16 cellular contexts compared by ENCODE assay signal in genomic region chr5:82046268-82046621, GRCh38.
A peak's percentile ranks its signal among the peaks of the same experiment; 100 is the strongest.
DNase-seq lines count a peak whose midpoint lies in the region; ATAC-seq lines count a peak whose summit lies in the region.
"Had no signal": no experiment of that assay in that cellular context is flagged by ENCODE, and none has a peak within 500 bp of the region (broad histone marks: within the 10 kb centered on the region; RNA-seq: fewer than 3 reads in every experiment).

No MANE protein-coding gene starts in this region.

- peak overlapping the region; percentile 53 for H3K9ac ChIP-seq in mesenchymal stem cell (ENCODE audit: low read length)

- H3K27ac ChIP-seq in ACC112 (ENCODE audit: low read depth, low read length) (no peak overlapping the region), mesenchymal stem cell (ENCODE audit: low read length, poor library complexity, severe bottlenecking) (peak overlapping the region; percentile 20)
- H3K27ac ChIP-seq: C4-2B had no signal

- H2BK12ac ChIP-seq in mesenchymal stem cell (ENCODE audit: low read length in 2 of 2), result no peak overlapping the region

- H3K4me2 ChIP-seq in mesenchymal stem cell (ENCODE audit: low read length, poor library complexity, severe bottlenecking), result no peak overlapping the region

- no peak overlapping the region for H3K23ac ChIP-seq in mesenchymal stem cell (ENCODE audit: low read length in 2 of 2)

- H3K4me1 ChIP-seq in ACC112 (ENCODE audit: control insufficient read depth, insufficient read depth, low read length, unreplicated experiment) (peaks cover 13% of the 10 kb centered on the region), mesenchymal stem cell (ENCODE audit: control insufficient read depth, insufficient read depth, low read depth, low read length) (no peaks in the 10 kb centered on the region)

- H2BK15ac ChIP-seq in mesenchymal stem cell (ENCODE audit: low read depth, poor library complexity, severe bottlenecking), result no peak overlapping the region

- H3K36me3 ChIP-seq in ACC112 (ENCODE audit: insufficient read depth, low read length) (0 out of 2 replicates have a peak, but pooled peaks cover 4% of the 10 kb centered on the region), mesenchymal stem cell (ENCODE audit: control insufficient read depth in 1 of 2, insufficient read depth in 2 of 2, low read depth in 1 of 2, low read length in 2 of 2) (peaks cover 0 to 6% of the 10 kb centered on the region in 2 experiments)

- no peak overlapping the region for H2BK120ac ChIP-seq in mesenchymal stem cell (ENCODE audit: low read depth, low read length)

- H3K9me3 ChIP-seq in mesenchymal stem cell (ENCODE audit: control insufficient read depth, low read length), result peaks cover 4% of the 10 kb centered on the region

- H4K91ac ChIP-seq in mesenchymal stem cell (ENCODE audit: low read length), result no peak overlapping the region

- H3K79me2 ChIP-seq in ACC112 (ENCODE audit: control insufficient read depth, insufficient read depth, low read length, unreplicated experiment), result no peaks in the 10 kb centered on the region

- no peaks in the 10 kb centered on the region for H3K27me3 ChIP-seq in ACC112 (ENCODE audit: insufficient read depth, low read length)
- H3K27me3 ChIP-seq in mesenchymal stem cell (ENCODE audit: control insufficient read depth in 1 of 2, insufficient read depth in 1 of 2, low read length in 2 of 2), result no peaks in the 10 kb centered on the region

- 76% methylated on average over 2 of the region's 2 CpGs for WGBS in mesenchymal stem cell

- peaks cover 3% of the 10 kb centered on the region for H3K79me1 ChIP-seq in mesenchymal stem cell (replicated peaks; ENCODE audit: low read length, poor library complexity, severe bottlenecking)

- no peak overlapping the region for H3K14ac ChIP-seq in mesenchymal stem cell (ENCODE audit: low read length in 2 of 2)

- no peak overlapping the region for H2BK5ac ChIP-seq in mesenchymal stem cell (ENCODE audit: low read depth, low read length, poor library complexity, severe bottlenecking)

- H3K18ac ChIP-seq in mesenchymal stem cell (ENCODE audit: low read depth in 1 of 2, low read length in 2 of 2), result no peak overlapping the region

- H2AFZ ChIP-seq in ACC112 (ENCODE audit: low read length, unreplicated experiment) (peak overlapping the region; percentile 12), mesenchymal stem cell (ENCODE audit: low read depth, low read length) (no peak overlapping the region)

- no peak overlapping the region for H2AK5ac ChIP-seq in mesenchymal stem cell (ENCODE audit: low read length, severe bottlenecking)

- H4K8ac ChIP-seq in mesenchymal stem cell (ENCODE audit: low read length), result no peak overlapping the region

- DNase-seq in M059J (ENCODE audit: low read depth) (peak; percentile 15), astrocyte of the hippocampus (ENCODE audit: low read depth, low spot score) (peak; percentile 47), mesenchymal stem cell (no peak), NCI-H226 (no peak), T-helper 2 cell (no peak)
- DNase-seq in stimulated activated CD4-positive, alpha-beta T cell treated with anti-CD3 and anti-CD28 coated beads, Interleukin-4, amount 100 ng/mL, for 24 hours, result no peak
- DNase-seq: DMS79, MV-4-11, NCI-H1417 treated with DMSO at 0.1 percent for 48 hours, NCI-H187 treated with DMSO at 0.1 percent for 48 hours, NCI-H2227 treated with DMSO at 0.1 percent for 48 hours, NCI-H526, RPMI8226 had no signal

- H3K4me3 ChIP-seq in ACC112 (ENCODE audit: low read depth, low read length) (no peak overlapping the region), mesenchymal stem cell (ENCODE audit: insufficient read depth in 1 of 2, low read depth in 1 of 2, low read length in 2 of 2) (peak overlapping the region in 1 of 2 experiments; percentile 58)

- no peak overlapping the region for H3K4ac ChIP-seq in mesenchymal stem cell (ENCODE audit: low read depth in 1 of 2, low read length in 2 of 2)

- no peak for ATAC-seq in HG03280 (IDR thresholded peaks at IDR 0.05; ENCODE audit: unreplicated experiment)

Comparison
In these comparisons a context has a peak if more than half of its experiments do, and no peak if none do; other contexts are left out.
1. DNase-seq: peak in M059J (single experiment) and astrocyte of the hippocampus (single experiment); none in mesenchymal stem cell (single experiment), stimulated activated CD4-positive, alpha-beta T cell treated with anti-CD3 and anti-CD28 coated beads, Interleukin-4, amount 100 ng/mL, for 24 hours (single experiment), NCI-H226 (single experiment) and T-helper 2 cell (0 of 5).